Comparison of ENCODE assay signal across 11 cellular contexts in genomic region chr1:8787218-8787617, GRCh38. TPM values are rescaled to one million over a fixed set of nuclear protein-coding genes. Genes with fewer than 3 reads are reported as not detected.
DNase-seq lines count a peak whose midpoint lies in the region; ATAC-seq and TF ChIP-seq lines count a peak whose summit lies in the region.
"Had no signal": no experiment of that assay in that cellular context is flagged by ENCODE, and none has a peak within 500 bp of the region (broad histone marks: within the 10 kb centered on the region; RNA-seq: fewer than 3 reads in every experiment).

No MANE protein-coding gene starts in this region.

- H3K27me3 Mint-ChIP-seq in WTC11 (ENCODE audit: low read depth): no peaks in the 10 kb centered on the region
- no peaks in the 10 kb centered on the region for H3K27me3 Mint-ChIP-seq in nephron progenitor cell (ENCODE audit: low read depth, poor library complexity)

- H3K36me3 ChIP-seq in HEK293 (ENCODE audit: control insufficient read depth in 2 of 2, insufficient read depth in 1 of 2, low read length in 2 of 2): no peaks in the 10 kb centered on the region
- H3K36me3 ChIP-seq: HAP-1 had no signal

- no peak overlapping the region for H3K27ac ChIP-seq in HEK293 (ENCODE audit: extremely low read depth, low read depth, low read length)
- no peak overlapping the region for H3K27ac ChIP-seq in substantia nigra (ENCODE audit: low read depth, low read length, poor library complexity, severe bottlenecking)
- H3K27ac ChIP-seq: HL-60 had no signal

- no peaks in the 10 kb centered on the region for H3K9me3 ChIP-seq in HEK293 (ENCODE audit: control insufficient read depth, insufficient read depth, low read depth, low read length)
- H3K9me3 ChIP-seq: HAP-1 had no signal

- POLR2A ChIA-PET in HEK293 (lab: Yijun Ruan, JAX): no interaction called here
- POLR2A ChIA-PET in WTC11 (lab: Charles Lee): no interaction called here

- peaks cover 6% of the 10 kb centered on the region for H3K4me1 ChIP-seq in HEK293 (ENCODE audit: control insufficient read depth, insufficient read depth, low read length)

- ATAC-seq in WTC11 (no peak), GM18519 (IDR thresholded peaks at IDR 0.05; ENCODE audit: low FRiP score, unreplicated experiment) (no peak)
- ATAC-seq: GM12878 had no signal

- CTCF ChIA-PET in HEK293 (lab: Yijun Ruan, JAX): interaction anchor here (1.2 kb wide), 1 partner anchor 61 kb away, joined by 6 read pairs; no protein-coding TSS in a partner anchor
- CTCF ChIA-PET in WTC11 (lab: Charles Lee): no interaction called here

- no peak overlapping the region for H3K4me3 ChIP-seq in HEK293 (ENCODE audit: low read depth, low read length)
- H3K4me3 ChIP-seq: GM12878, HAP-1 had no signal

- DNase-seq in WTC11 (ENCODE audit: low spot score): no peak
- DNase-seq in nephron progenitor cell: no peak
- no peak for DNase-seq in substantia nigra (lab: John Stamatoyannopoulos, UW)
- DNase-seq in COLO829 (ENCODE audit: low spot score): no peak
- DNase-seq: Calu3, DMS 273 treated with DMSO at 0.1 percent for 48 hours had no signal

- H3K4me1 Mint-ChIP-seq in WTC11 (peaks cover 67% of the 10 kb centered on the region), nephron progenitor cell (peaks cover 44% of the 10 kb centered on the region)

- TF ChIP-seq CTCF in HEK293 (tag by site-specific recombination; IDR thresholded peaks at IDR 0.05) (no peak), WTC11 (IDR thresholded peaks at IDR 0.05) (no peak), nephron progenitor cell (IDR thresholded peaks at IDR 0.05) (no peak)

- peaks cover 10% of the 10 kb centered on the region for H3K36me3 Mint-ChIP-seq in WTC11
- peaks cover 38% of the 10 kb centered on the region for H3K36me3 Mint-ChIP-seq in nephron progenitor cell (ENCODE audit: low read depth)

- H3K9me3 Mint-ChIP-seq in WTC11 (no peaks in the 10 kb centered on the region), nephron progenitor cell (no peaks in the 10 kb centered on the region)

- no peak overlapping the region for H3K4me3 Mint-ChIP-seq in WTC11
- no peak overlapping the region for H3K4me3 Mint-ChIP-seq in nephron progenitor cell

- H3K27ac Mint-ChIP-seq in WTC11 (peak overlapping the region; percentile 44), nephron progenitor cell (peak overlapping the region; percentile 90)

TF ChIP-seq in HEK293, 187 proteins besides CTCF, POLR2A, EP300 and RAD21:
- TF ChIP-seq ZNF621 (tag by site-specific recombination; IDR thresholded peaks at IDR 0.05) (no peak), KLF17 (tag by site-specific recombination; IDR thresholded peaks at IDR 0.05) (0 out of 2 replicates have a peak, but pooled peaks have one; percentile 24), PRDM10 (tag by site-specific recombination; IDR thresholded peaks at IDR 0.05) (peak; percentile 28; the same call in 1 of the 2 replicates)

TF ChIP-seq in WTC11, 78 proteins besides CTCF, POLR2A, EP300 and RAD21:
- TF ChIP-seq NR2C2 (CRISPR knock-in tag; IDR thresholded peaks at IDR 0.05): no peak
- TF ChIP-seq RELA (CRISPR knock-in tag; IDR thresholded peaks at IDR 0.05; ENCODE audit: borderline replicate concordance): no peak
- no peak for TF ChIP-seq SOX15 (CRISPR knock-in tag; IDR thresholded peaks at IDR 0.05)
- no peak for TF ChIP-seq FOXP4 (CRISPR knock-in tag; IDR thresholded peaks at IDR 0.05)
- no peak for TF ChIP-seq ATF6 (CRISPR knock-in tag; IDR thresholded peaks at IDR 0.05)
- no peak for TF ChIP-seq ATF2 (CRISPR knock-in tag; IDR thresholded peaks at IDR 0.05; ENCODE audit: borderline replicate concordance, low read depth)
- no peak for TF ChIP-seq ZNF263 (CRISPR knock-in tag; IDR thresholded peaks at IDR 0.05; ENCODE audit: low read depth)
- TF ChIP-seq IRF2 (CRISPR knock-in tag; IDR thresholded peaks at IDR 0.05; ENCODE audit: borderline replicate concordance, low read depth): no peak
- TF ChIP-seq SP1 (CRISPR knock-in tag; conservative IDR thresholded peaks at IDR 0.05): no peak

RNA-seq across cellular contexts. Expression of gene RERE, which starts 30.2 kb away (rescaled TPM):
- 122 to 161 TPM (median 124 TPM) in 3 replicates for total RNA-seq in WTC11 (2021)
